Comparison of ENCODE assay signal across 8 cellular contexts in genomic region chr10:101839421-101840063, GRCh38. TPM values are rescaled to one million over a fixed set of nuclear protein-coding genes. Genes with fewer than 3 reads are reported as not detected.
A peak's percentile ranks its signal among the peaks of the same experiment; 100 is the strongest.
DNase-seq lines count a peak whose midpoint lies in the region; ATAC-seq and TF ChIP-seq lines count a peak whose summit lies in the region.

No MANE protein-coding gene starts in this region.

- H3K9me2 ChIP-seq in OCI-LY1 (ENCODE audit: low read depth, low read length) = no peaks in the 10 kb centered on the region

- H3K4me3 ChIP-seq in OCI-LY1 (ENCODE audit: low read depth, low read length, poor library complexity, severe bottlenecking) = peak overlapping the region; percentile 54
- H3K4me3 ChIP-seq in psoas muscle = peak overlapping the region; percentile 39
- peak overlapping the region in 1 of 2 donors; percentile 39 for H3K4me3 ChIP-seq in testis

- H3F3A ChIP-seq in OCI-LY1 (ENCODE audit: insufficient read depth, low read length) = no peaks in the 10 kb centered on the region

- TF ChIP-seq CTCF in OCI-LY1 (IDR thresholded peaks at IDR 0.05; ENCODE audit: low read length) (no peak), psoas muscle (IDR thresholded peaks at IDR 0.05) (no peak), testis (IDR thresholded peaks at IDR 0.05) (no peak)

- WGBS in psoas muscle, 3 donors = 20 to 24% (median 21%) methylated on average over 25 to 36 of the region's 36 CpGs
- WGBS in testis, 2 donors = 13 to 36% methylated on average over 11 to 36 of the region's 36 CpGs

- H3K27me3 ChIP-seq in OCI-LY1 (ENCODE audit: insufficient read depth, low read length) (no peaks in the 10 kb centered on the region), psoas muscle (ENCODE audit: insufficient read depth in 3 of 3, low read length in 2 of 3) (no peaks in the 10 kb centered on the region), testis (no peaks in the 10 kb centered on the region)

- peak; percentile 75 for DNase-seq in activated naive CD4-positive, alpha-beta T cell treated with anti-CD3 and anti-CD28 coated beads, Interleukin-2, amount 10 ng/mL, durations not matched to agents 7 days and 5 days
- DNase-seq in cardiac septum (ENCODE audit: low spot score) (peak; percentile 76), psoas muscle (peak in 1 of 2 donors; percentile 44), testis (no peak), NCI-H2107 treated with DMSO at 0.1 percent for 48 hours (lab: John Stamatoyannopoulos, UW; ENCODE audit: unreplicated experiment) (no peak)
- DNase-seq in NK-92 treated with Interleukin-12 subunit alpha and Interleukin-12 subunit beta, amount 100 ng/mL, for 24 hours (lab: John Stamatoyannopoulos, UW) = no peak

- CTCF ChIA-PET in activated naive CD4-positive, alpha-beta T cell treated with anti-CD3 and anti-CD28 coated beads, Interleukin-2, amount 10 ng/mL, durations not matched to agents 7 days and 5 days (lab: Charles Lee) = interaction anchor here (1.7 to 3.8 kb wide), 6 partner anchors 12 to 231 kb away, joined by 4 to 95 read pairs (median 14); partner anchors contain the start of genes HPS6 and OGA

- no peaks in the 10 kb centered on the region for H3K9me3 ChIP-seq in OCI-LY1 (ENCODE audit: low read length)
- H3K9me3 ChIP-seq in psoas muscle = no peaks in the 10 kb centered on the region
- H3K9me3 ChIP-seq in testis = no peaks in the 10 kb centered on the region

- no peaks in the 10 kb centered on the region for H3K79me2 ChIP-seq in OCI-LY1 (ENCODE audit: insufficient read depth, low read length)

- H3K4me3 Mint-ChIP-seq in activated naive CD4-positive, alpha-beta T cell treated with anti-CD3 and anti-CD28 coated beads, Interleukin-2, amount 10 ng/mL, durations not matched to agents 7 days and 5 days = peak overlapping the region; percentile 62

- ATAC-seq in GM18867 (IDR thresholded peaks at IDR 0.05; ENCODE audit: unreplicated experiment) = peak; percentile 31
- ATAC-seq in psoas muscle = peak in 2 of 4 donors; percentile 26 to 32

- no peaks in the 10 kb centered on the region for H3K36me3 Mint-ChIP-seq in activated naive CD4-positive, alpha-beta T cell treated with anti-CD3 and anti-CD28 coated beads, Interleukin-2, amount 10 ng/mL, durations not matched to agents 7 days and 5 days

- H3K4me2 ChIP-seq in OCI-LY1 (ENCODE audit: low read length) = peak overlapping the region; percentile 75

- intact Hi-C loops in cardiac septum (cut with DNase I) = loop anchor here (2.0 to 5.0 kb wide), 2 partner anchors 48 to 171 kb away; no protein-coding TSS in a partner anchor
- intact Hi-C loops in psoas muscle (cut with DNase I) = loop anchor here (2.0 to 5.0 kb wide), 3 partner anchors 171 to 233 kb away; no protein-coding TSS in a partner anchor
- intact Hi-C loops in testis (cut with DNase I; ENCODE audit: low total_unique reads) = loop anchor here (10.0 kb wide), 1 partner anchor 175 kb away; no protein-coding TSS in a partner anchor

- H3K9me3 Mint-ChIP-seq in activated naive CD4-positive, alpha-beta T cell treated with anti-CD3 and anti-CD28 coated beads, Interleukin-2, amount 10 ng/mL, durations not matched to agents 7 days and 5 days = no peaks in the 10 kb centered on the region

- TF ChIP-seq POLR2A in testis (IDR thresholded peaks at IDR 0.05) = no peak

- H3K27ac ChIP-seq in OCI-LY1 (ENCODE audit: low read depth, low read length, poor library complexity, severe bottlenecking) (no peak overlapping the region), psoas muscle (peak overlapping the region; percentile 10), testis (no peak overlapping the region)

- no peak overlapping the region for H3K27ac Mint-ChIP-seq in activated naive CD4-positive, alpha-beta T cell treated with anti-CD3 and anti-CD28 coated beads, Interleukin-2, amount 10 ng/mL, durations not matched to agents 7 days and 5 days

- no peaks in the 10 kb centered on the region for H4K20me1 ChIP-seq in OCI-LY1 (ENCODE audit: insufficient read depth, low read length)

- no peaks in the 10 kb centered on the region for H3K36me3 ChIP-seq in OCI-LY1 (ENCODE audit: insufficient read depth, low read length)
- no peaks in the 10 kb centered on the region for H3K36me3 ChIP-seq in psoas muscle (ENCODE audit: insufficient read depth in 1 of 2, low read depth in 1 of 2)
- no peaks in the 10 kb centered on the region for H3K36me3 ChIP-seq in testis (ENCODE audit: low read depth, missing control alignments)

- no peak overlapping the region for H2AFZ ChIP-seq in OCI-LY1 (ENCODE audit: low read length)

- H3K4me1 Mint-ChIP-seq in activated naive CD4-positive, alpha-beta T cell treated with anti-CD3 and anti-CD28 coated beads, Interleukin-2, amount 10 ng/mL, durations not matched to agents 7 days and 5 days = peaks cover 58% of the 10 kb centered on the region

- H3K4me1 ChIP-seq in OCI-LY1 (ENCODE audit: insufficient read depth, low read length, severe bottlenecking) = peaks cover 25% of the 10 kb centered on the region
- peaks cover 24% of the 10 kb centered on the region for H3K4me1 ChIP-seq in psoas muscle
- H3K4me1 ChIP-seq in testis = peaks cover 20% of the 10 kb centered on the region

- peaks cover 50% of the 10 kb centered on the region for H3K27me3 Mint-ChIP-seq in activated naive CD4-positive, alpha-beta T cell treated with anti-CD3 and anti-CD28 coated beads, Interleukin-2, amount 10 ng/mL, durations not matched to agents 7 days and 5 days

- peak overlapping the region; percentile 31; the same call in 1 of the 2 replicates for H3K9ac ChIP-seq in OCI-LY1 (ENCODE audit: low read length)

RNA-seq across cellular contexts. Expression of gene KCNIP2, which starts 4.1 kb away (rescaled TPM):
- 14.9 TPM for total RNA-seq in cardiac septum
- total RNA-seq in psoas muscle = 1 to 10 TPM in 3 of 4 donors, under 1 TPM in 1; 0.71 to 3.2 (median 1.8) TPM
- 1 to 10 TPM in 2 of 3 donors, under 1 TPM in 1; 0.58 to 5.9 (median 1.1) TPM for polyA plus RNA-seq in psoas muscle
- total RNA-seq in testis = 1 to 10 TPM; 5.6 to 6.8 TPM
- 5.1 TPM for polyA plus RNA-seq in testis (ENCODE audit: insufficient read depth, low read depth, low replicate concordance)

RNA-seq across cellular contexts. Expression of gene OGA, which starts 21.3 kb away (rescaled TPM):
- total RNA-seq in cardiac septum (77.6 TPM), psoas muscle (10 to 100 TPM; 52.6 to 59.8 (median 57.3) TPM), testis (100 to 1,000 TPM; 161 to 215 TPM)
- polyA plus RNA-seq in psoas muscle (10 to 100 TPM; 12.0 to 58.3 (median 24.7) TPM), testis (ENCODE audit: insufficient read depth, low read depth, low replicate concordance) (93.3 TPM)

RNA-seq across cellular contexts. Expression of gene NPM3, which starts 56.3 kb away (rescaled TPM):
- total RNA-seq in cardiac septum = 8.9 TPM
- 10 to 100 TPM; 12.3 to 18.5 (median 14.7) TPM for total RNA-seq in psoas muscle
- 10 to 100 TPM; 19.3 to 52.6 (median 24.3) TPM for polyA plus RNA-seq in psoas muscle
- total RNA-seq in testis = 10 to 100 TPM; 38.9 to 64.5 TPM
- polyA plus RNA-seq in testis (ENCODE audit: insufficient read depth, low read depth, low replicate concordance) = 40.9 TPM

Comparison
In these comparisons a context has a peak if more than half of its experiments do, and no peak if none do; other contexts are left out.
1. DNase-seq: peak in activated naive CD4-positive, alpha-beta T cell treated with anti-CD3 and anti-CD28 coated beads, Interleukin-2, amount 10 ng/mL, durations not matched to agents 7 days and 5 days (single experiment) and cardiac septum (single experiment); none in testis (single experiment), NK-92 treated with Interleukin-12 subunit alpha and Interleukin-12 subunit beta, amount 100 ng/mL, for 24 hours (single experiment) and NCI-H2107 treated with DMSO at 0.1 percent for 48 hours (single experiment).